Comparison of ENCODE assay signal across 8 cellular contexts in genomic region chr11:117328414-117329010, GRCh38. TPM values are rescaled to one million over a fixed set of nuclear protein-coding genes. Genes with fewer than 3 reads are reported as not detected.
DNase-seq lines count a peak whose midpoint lies in the region; ATAC-seq, FAIRE-seq and TF ChIP-seq lines count a peak whose summit lies in the region.

No MANE protein-coding gene starts in this region.

- ATAC-seq in CD4-positive, CD25-positive, alpha-beta regulatory T cell (ENCODE audit: low read depth in 2 of 2), result no peak
- peak; percentile 13 for ATAC-seq in GM21515 (IDR thresholded peaks at IDR 0.05; ENCODE audit: unreplicated experiment)
- peak; percentile 39 for ATAC-seq in GM12878

- no peak for TF ChIP-seq RAD21 in GM12878 (IDR thresholded peaks at IDR 0.05; ENCODE audit: insufficient read depth, low read depth, low read length)

- SMC1A ChIA-PET in GM12878 (lab: Charles Lee; ENCODE audit: uncharacterized antibody, unreplicated experiment), result interaction anchor here (1.6 kb wide), 1 partner anchor 48 kb away, joined by 3 read pairs; no protein-coding TSS in a partner anchor

- peak overlapping the region; percentile 75 for H3K4me2 ChIP-seq in GM12878 (ENCODE audit: control insufficient read depth, insufficient read depth)

- DNase-seq in CD4-positive, CD25-positive, alpha-beta regulatory T cell, result no peak
- DNase-seq in NCI-H1417 (lab: John Stamatoyannopoulos, UW), result peak in 2 of 3 experiments; percentile 72 to 79
- DNase-seq in GM12878 (ENCODE audit: low read depth, low spot score), result no peak
- peak; percentile 16 for DNase-seq in iPS-NIHi11 (ENCODE audit: low spot score)
- no peak for DNase-seq in NCI-H1930 (lab: John Stamatoyannopoulos, UW)
- DNase-seq in GF-D8 (lab: John Stamatoyannopoulos, UW), result no peak

- H3K9me3 Mint-ChIP-seq in CD4-positive, CD25-positive, alpha-beta regulatory T cell, result no peaks in the 10 kb centered on the region

- 17% methylated on average over 15 of the region's 15 CpGs for WGBS in GM12878 (ENCODE audit: insufficient coverage, insufficient replicate concordance, low lambda C conversion rate, missing lambda C conversion rate)

- H3K36me3 Mint-ChIP-seq in CD4-positive, CD25-positive, alpha-beta regulatory T cell, result no peaks in the 10 kb centered on the region

- H3K9ac ChIP-seq in GM12878 (ENCODE audit: control insufficient read depth, insufficient read depth, low read length), result peak overlapping the region; percentile 63
- H3K9ac ChIP-seq in stomach smooth muscle (ENCODE audit: low read length in 2 of 2), result peak overlapping the region; percentile 80 to 84

- in situ Hi-C loops in GM12878 (cut with MboI), result no loop called here

- BruUV-seq in GM12878 (replicated peaks; lab: Mats Ljungman, UMichigan), result no TSS peak

- no peak overlapping the region for H3K4me3 Mint-ChIP-seq in CD4-positive, CD25-positive, alpha-beta regulatory T cell

- peaks cover 20% of the 10 kb centered on the region for H3K4me1 ChIP-seq in CD4-positive, CD25-positive, alpha-beta regulatory T cell (ENCODE audit: control insufficient read depth, insufficient read depth, low read length, poor library complexity, severe bottlenecking)
- H3K4me1 ChIP-seq in GM12878 (ENCODE audit: control insufficient read depth, insufficient read depth, low read length) (no peaks in the 10 kb centered on the region; the same call in 1 of the 2 replicates), stomach smooth muscle (ENCODE audit: control insufficient read depth, insufficient read depth, low read length) (peaks cover 14% of the 10 kb centered on the region)

- no peak for TF ChIP-seq POLR2A in GM12878 (IDR thresholded peaks at IDR 0.05; ENCODE audit: low read depth, low read length)

- H3K36me3 ChIP-seq in CD4-positive, CD25-positive, alpha-beta regulatory T cell (ENCODE audit: control insufficient read depth, insufficient read depth, low read length), result no peaks in the 10 kb centered on the region
- H3K36me3 ChIP-seq in GM12878 (ENCODE audit: control insufficient read depth in 2 of 2, insufficient read depth in 2 of 2, low read length in 1 of 2), result no peaks in the 10 kb centered on the region
- no peaks in the 10 kb centered on the region for H3K36me3 ChIP-seq in stomach smooth muscle (ENCODE audit: control insufficient read depth in 2 of 2, insufficient read depth in 2 of 2, low read length in 2 of 2)

- H3K27me3 Mint-ChIP-seq in CD4-positive, CD25-positive, alpha-beta regulatory T cell, result no peaks in the 10 kb centered on the region

- TF ChIP-seq EP300 in GM12878 (IDR thresholded peaks at IDR 0.05; ENCODE audit: borderline replicate concordance in 1 of 2, control insufficient read depth in 1 of 2, low read depth in 2 of 2, low read length in 2 of 2), result no peak

- peak overlapping the region; percentile 26 for H2AFZ ChIP-seq in GM12878 (ENCODE audit: control insufficient read depth, low read depth, low read length)

- H3K9me3 ChIP-seq in CD4-positive, CD25-positive, alpha-beta regulatory T cell (ENCODE audit: control insufficient read depth in 2 of 2, low read length in 2 of 2), result no peaks in the 10 kb centered on the region
- H3K9me3 ChIP-seq in GM12878 (replicated peaks; ENCODE audit: control insufficient read depth, insufficient read depth, low read length) (no peaks in the 10 kb centered on the region), stomach smooth muscle (ENCODE audit: control insufficient read depth in 2 of 2, low read length in 2 of 2) (no peaks in the 10 kb centered on the region)

- FAIRE-seq in GM12878 (lab: Jason Lieb, UNC), result peak; percentile 71

- no peaks in the 10 kb centered on the region for H3K27me3 ChIP-seq in CD4-positive, CD25-positive, alpha-beta regulatory T cell (ENCODE audit: control insufficient read depth, insufficient read depth, low read length)
- H3K27me3 ChIP-seq in GM12878 (replicated peaks in 1 of 2; ENCODE audit: control insufficient read depth in 2 of 2, insufficient read depth in 2 of 2, low read length in 1 of 2), result no peaks in the 10 kb centered on the region
- no peaks in the 10 kb centered on the region for H3K27me3 ChIP-seq in stomach smooth muscle (ENCODE audit: control insufficient read depth in 1 of 2, insufficient read depth in 2 of 2, low read length in 2 of 2)

- H3K79me2 ChIP-seq in GM12878 (ENCODE audit: control insufficient read depth, insufficient read depth, low read length), result peaks cover 4% of the 10 kb centered on the region; the same call in 1 of the 2 replicates

- H3K4me3 ChIP-seq in CD4-positive, CD25-positive, alpha-beta regulatory T cell (ENCODE audit: low read depth, low read length), result peak overlapping the region; percentile 92
- H3K4me3 ChIP-seq in GM12878 (peak overlapping the region; percentile 82), stomach smooth muscle (ENCODE audit: low read length in 2 of 2) (peak overlapping the region; percentile 56 to 88)

- TF ChIP-seq CTCF in GM12878 (IDR thresholded peaks at IDR 0.05 in 2 of 3, conservative IDR thresholded peaks at IDR 0.05 in 1 of 3; ENCODE audit: control insufficient read depth in 2 of 3, extremely low read depth in 1 of 3, insufficient read depth in 1 of 3, low read depth in 3 of 3, low read length in 3 of 3), result no peak

- H4K20me1 ChIP-seq in GM12878 (ENCODE audit: control insufficient read depth, insufficient read depth), result no peaks in the 10 kb centered on the region

- peaks cover 11 to 32% (median 15%) of the 10 kb centered on the region in 4 donors for H3K4me1 Mint-ChIP-seq in CD4-positive, CD25-positive, alpha-beta regulatory T cell

- peak overlapping the region; percentile 89 for H3K27ac ChIP-seq in CD4-positive, CD25-positive, alpha-beta regulatory T cell (ENCODE audit: insufficient read depth, low read length, poor library complexity, severe bottlenecking)
- H3K27ac ChIP-seq in GM12878 (ENCODE audit: control insufficient read depth, insufficient read depth), result peak overlapping the region; percentile 39
- H3K27ac ChIP-seq in stomach smooth muscle (ENCODE audit: low read length), result peak overlapping the region; percentile 86

- CTCF ChIA-PET in GM12878 (lab: Yijun Ruan, JAX), result interaction anchor here (0.5 to 2.3 kb wide), 7 partner anchors 96 to 1639 kb away, joined by 3 to 11 read pairs (median 4); partner anchors contain the start of gene PCSK7

- RAD21 ChIA-PET in GM12878 (lab: Charles Lee; ENCODE audit: unreplicated experiment), result interaction anchor here (1.0 to 1.8 kb wide), 3 partner anchors 25 to 148 kb away, joined by 6 to 8 read pairs (median 6); no protein-coding TSS in a partner anchor

- intact Hi-C loops in GM12878 (cut with micrococcal nuclease; ENCODE audit: unreplicated experiment), result no loop called here

- POLR2A ChIA-PET in GM12878 (lab: Charles Lee), result interaction anchor here (0.6 to 1.8 kb wide), 6 partner anchors 9 to 149 kb away, joined by 3 to 7 read pairs (median 3); no protein-coding TSS in a partner anchor

- H3K27ac Mint-ChIP-seq in CD4-positive, CD25-positive, alpha-beta regulatory T cell, result no peak overlapping the region

RNA-seq across cellular contexts. Expression of gene CEP164, which starts 0.9 kb away (rescaled TPM):
- 73.4 TPM for total RNA-seq in CD4-positive, CD25-positive, alpha-beta regulatory T cell
- 10 to 100 TPM; 19.7 to 30.9 (median 20.6) TPM for polyA plus RNA-seq in CD4-positive, CD25-positive, alpha-beta regulatory T cell
- 35.7 and 41.6 TPM in 2 replicates for total RNA-seq in GM12878 (2013; cell fraction: nucleolus; rRNA removed)
- 20.7 and 21.4 TPM in 2 replicates for total RNA-seq in GM12878 (2014; rRNA removed)
- total RNA-seq in GM12878 (2014; rRNA removed; fragmentation: Illumina TruSeq; extraction: Trizol), result 19.1 and 20.6 TPM in 2 replicates
- 24.7 and 31.2 TPM in 2 replicates for total RNA-seq in GM12878 (2021)
- 8.8 TPM for polyA plus RNA-seq in GM12878 (2011; ENCODE audit: low read depth)
- 7.3 and 9.4 TPM in 2 replicates for polyA plus RNA-seq in GM12878 (2011; rRNA removed)
- polyA plus RNA-seq in GM12878 (2011; cell fraction: cytosol; rRNA removed), result 7.2 and 7.7 TPM in 2 replicates
- polyA plus RNA-seq in GM12878 (2011; cell fraction: nucleus; rRNA removed), result 39.6 and 44.2 TPM in 2 replicates
- polyA plus RNA-seq in GM12878 (2012), result 10.6 and 11.9 TPM in 2 replicates
- polyA plus RNA-seq in GM12878 (2014; fragmentation: Illumina TruSeq; extraction: Trizol), result 17.5 and 20.1 TPM in 2 replicates
- 1 to 10 TPM; 4.2 to 6.7 TPM for polyA plus RNA-seq in GM12878 (2014; fragmentation: Nextera tagmentation; extraction: Ambion mirVana)
- polyA plus RNA-seq in GM12878 (2014; rRNA removed), result 20.7 and 21.9 TPM in 2 replicates
- polyA plus RNA-seq in GM12878 (2016; fragmentation: Nextera tagmentation; extraction: Ambion mirVana), result 10 to 100 TPM; 15.2 to 20.3 TPM
- polyA minus RNA-seq in GM12878 (2011; rRNA and poly(A)+ RNA removed), result 10.6 and 14.2 TPM in 2 replicates
- polyA minus RNA-seq in GM12878 (2011; cell fraction: cytosol; rRNA and poly(A)+ RNA removed), result 5.3 and 6.9 TPM in 2 replicates
- 5.8 and 12.5 TPM in 2 replicates for polyA minus RNA-seq in GM12878 (2011; cell fraction: nucleus; rRNA and poly(A)+ RNA removed)

RNA-seq across cellular contexts. Expression of gene BACE1, which starts 12.5 kb away (rescaled TPM):
- total RNA-seq in CD4-positive, CD25-positive, alpha-beta regulatory T cell, result 6.9 TPM
- 1 to 10 TPM; 1.1 to 2.0 (median 1.4) TPM for polyA plus RNA-seq in CD4-positive, CD25-positive, alpha-beta regulatory T cell
- total RNA-seq in GM12878 (2013; cell fraction: nucleolus; rRNA removed), result 0.15 TPM in 1 of 2 replicates, not detected in the other
- total RNA-seq in GM12878 (2014; rRNA removed), result 0.44 and 0.56 TPM in 2 replicates
- 0.05 and 0.09 TPM in 2 replicates for total RNA-seq in GM12878 (2014; rRNA removed; fragmentation: Illumina TruSeq; extraction: Trizol)
- 0.29 and 0.62 TPM in 2 replicates for total RNA-seq in GM12878 (2021)
- polyA plus RNA-seq in GM12878 (2011; ENCODE audit: low read depth), result 0.33 TPM
- 1.1 and 1.6 TPM in 2 replicates for polyA plus RNA-seq in GM12878 (2011; rRNA removed)
- 2.1 and 2.7 TPM in 2 replicates for polyA plus RNA-seq in GM12878 (2011; cell fraction: cytosol; rRNA removed)
- polyA plus RNA-seq in GM12878 (2011; cell fraction: nucleus; rRNA removed), result 3.6 and 5.1 TPM in 2 replicates
- polyA plus RNA-seq in GM12878 (2012), result 0.76 and 1.2 TPM in 2 replicates
- polyA plus RNA-seq in GM12878 (2014; fragmentation: Illumina TruSeq; extraction: Trizol), result 0.05 and 0.10 TPM in 2 replicates
- under 1 TPM; 0.07 to 0.23 TPM for polyA plus RNA-seq in GM12878 (2014; fragmentation: Nextera tagmentation; extraction: Ambion mirVana)
- 0.08 and 0.38 TPM in 2 replicates for polyA plus RNA-seq in GM12878 (2014; rRNA removed)
- under 1 TPM; 0.26 to 0.86 TPM for polyA plus RNA-seq in GM12878 (2016; fragmentation: Nextera tagmentation; extraction: Ambion mirVana)
- 3.9 and 6.3 TPM in 2 replicates for polyA minus RNA-seq in GM12878 (2011; rRNA and poly(A)+ RNA removed)
- 0.27 and 1.2 TPM in 2 replicates for polyA minus RNA-seq in GM12878 (2011; cell fraction: cytosol; rRNA and poly(A)+ RNA removed)
- polyA minus RNA-seq in GM12878 (2011; cell fraction: nucleus; rRNA and poly(A)+ RNA removed), result 0.77 and 0.85 TPM in 2 replicates

RNA-seq across cellular contexts. Expression of gene BACE1-AS, which starts 37.4 kb away (rescaled TPM):
- 7.2 TPM for total RNA-seq in CD4-positive, CD25-positive, alpha-beta regulatory T cell
- polyA plus RNA-seq in CD4-positive, CD25-positive, alpha-beta regulatory T cell, result 1 to 10 TPM; 1.2 to 2.8 (median 1.9) TPM
- 16.5 and 17.6 TPM in 2 replicates for total RNA-seq in GM12878 (2013; cell fraction: nucleolus; rRNA removed)
- total RNA-seq in GM12878 (2014; rRNA removed) (2.6 and 3.1 TPM in 2 replicates), GM12878 (2014; rRNA removed; fragmentation: Illumina TruSeq; extraction: Trizol) (3.0 and 3.3 TPM in 2 replicates), GM12878 (2021) (3.7 and 4.7 TPM in 2 replicates)
- polyA plus RNA-seq in GM12878 (2011; ENCODE audit: low read depth), result 1.3 TPM
- polyA plus RNA-seq in GM12878 (2011; rRNA removed) (2.5 and 4.1 TPM in 2 replicates), GM12878 (2014; fragmentation: Illumina TruSeq; extraction: Trizol) (3.6 and 7.0 TPM in 2 replicates), GM12878 (2014; fragmentation: Nextera tagmentation; extraction: Ambion mirVana) (1 to 10 TPM; 2.0 to 5.8 TPM), GM12878 (2014; rRNA removed) (1.9 and 2.6 TPM in 2 replicates), GM12878 (2016; fragmentation: Nextera tagmentation; extraction: Ambion mirVana) (1 to 10 TPM; 6.7 TPM)
- 3.5 and 4.6 TPM in 2 replicates for polyA plus RNA-seq in GM12878 (2011; cell fraction: cytosol; rRNA removed)
- polyA plus RNA-seq in GM12878 (2011; cell fraction: nucleus; rRNA removed), result 10.9 and 12.8 TPM in 2 replicates
- 2.1 and 3.8 TPM in 2 replicates for polyA plus RNA-seq in GM12878 (2012)
- polyA minus RNA-seq in GM12878 (2011; rRNA and poly(A)+ RNA removed), result 5.2 and 8.1 TPM in 2 replicates
- polyA minus RNA-seq in GM12878 (2011; cell fraction: cytosol; rRNA and poly(A)+ RNA removed), result 1.9 and 3.8 TPM in 2 replicates
- polyA minus RNA-seq in GM12878 (2011; cell fraction: nucleus; rRNA and poly(A)+ RNA removed), result 3.9 and 6.8 TPM in 2 replicates

Comparison
In these comparisons a context has a peak if more than half of its experiments do, and no peak if none do; other contexts are left out.
1. ATAC-seq: peak in GM21515 (single experiment) and GM12878 (single experiment); none in CD4-positive, CD25-positive, alpha-beta regulatory T cell (0 of 2).
2. DNase-seq: peak in NCI-H1417 (2 of 3) and iPS-NIHi11 (single experiment); none in CD4-positive, CD25-positive, alpha-beta regulatory T cell (0 of 3), GM12878 (single experiment), NCI-H1930 (0 of 2) and GF-D8 (single experiment).
3. H3K27ac ChIP-seq: peak in every context shown above with its lines; median percentile 89 in CD4-positive, CD25-positive, alpha-beta regulatory T cell; 86 in stomach smooth muscle; 39 in GM12878.
4. Peak in every context shown above with its lines, with median percentiles within 50 percentile points of each other: H3K4me3 ChIP-seq.